1 cellular context compared by ENCODE assay signal in genomic region chr5:133527311-133527710, GRCh38.
TF ChIP-seq lines count a peak whose summit lies in the region.

No MANE protein-coding gene starts in this region.

TF ChIP-seq in GM23338, 12 proteins besides CTCF, POLR2A, EP300 and RAD21:
- TF ChIP-seq ZNF331 (CRISPR knock-in tag; IDR thresholded peaks at IDR 0.05; ENCODE audit: low read depth), result no peak
- no peak for TF ChIP-seq NANOG (IDR thresholded peaks at IDR 0.05; ENCODE audit: borderline replicate concordance)
- TF ChIP-seq ZNF462 (CRISPR knock-in tag; IDR thresholded peaks at IDR 0.05), result no peak
- no peak for TF ChIP-seq ETS1 (IDR thresholded peaks at IDR 0.05)
- TF ChIP-seq STAT1 (IDR thresholded peaks at IDR 0.05; ENCODE audit: unreplicated experiment), result no peak
- TF ChIP-seq JUNB (IDR thresholded peaks at IDR 0.05; ENCODE audit: unreplicated experiment), result no peak
- TF ChIP-seq EZH2 (IDR thresholded peaks at IDR 0.05; ENCODE audit: low read depth, unreplicated experiment), result no peak
- no peak for TF ChIP-seq POLR2AphosphoS5 (IDR thresholded peaks at IDR 0.05; ENCODE audit: low read depth)
- TF ChIP-seq CREB1 (CRISPR knock-in tag; IDR thresholded peaks at IDR 0.05; ENCODE audit: low read depth), result no peak
- TF ChIP-seq EZH2phosphoT487 (IDR thresholded peaks at IDR 0.05; ENCODE audit: unreplicated experiment), result no peak
- TF ChIP-seq REST (IDR thresholded peaks at IDR 0.05; ENCODE audit: unreplicated experiment), result no peak
- TF ChIP-seq ZNF114 (CRISPR knock-in tag; IDR thresholded peaks at IDR 0.05), result no peak
